Comparison of ENCODE assay signal across 8 cellular contexts in the genomic region with DNA sequence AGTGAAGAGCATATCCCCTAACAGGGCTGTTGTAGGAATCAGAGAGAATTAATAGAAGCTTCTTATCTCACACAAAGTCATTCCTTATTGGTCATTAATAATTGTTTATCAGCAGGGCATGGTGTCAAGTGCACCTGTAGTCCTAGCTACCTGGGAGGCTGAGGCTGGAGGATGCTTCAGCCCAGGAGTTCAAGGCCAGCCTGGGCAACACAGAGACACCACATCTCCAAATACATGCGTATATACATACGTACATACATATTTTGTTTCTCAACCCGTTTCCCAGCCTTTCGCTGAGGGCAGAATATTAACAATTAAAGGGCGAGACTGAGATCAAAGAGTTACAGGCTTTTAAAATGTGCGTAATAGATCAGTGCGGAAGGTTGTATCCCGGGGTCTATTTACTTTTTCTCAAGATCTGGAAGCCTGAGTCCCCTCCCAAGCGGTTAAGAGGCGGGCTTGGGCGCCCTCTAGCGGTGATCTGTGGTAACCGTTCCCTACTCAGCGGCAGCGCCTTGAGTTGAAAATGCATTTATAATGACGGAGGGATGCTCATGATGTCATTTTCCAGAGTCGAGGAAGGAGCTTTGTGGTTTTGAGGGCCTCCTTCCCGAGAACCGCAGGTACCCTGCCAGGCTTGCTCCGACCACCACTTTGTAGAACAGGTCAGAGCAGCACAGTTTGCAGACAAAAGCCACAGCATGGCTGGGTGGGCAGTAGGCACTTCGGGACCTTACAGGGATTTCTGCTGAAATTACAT.
DNase-seq lines count a peak whose midpoint lies in the region; ATAC-seq and TF ChIP-seq lines count a peak whose summit lies in the region.

No MANE protein-coding gene starts in this region.

- H3K4me1 Mint-ChIP-seq in activated naive CD4-positive, alpha-beta T cell treated with anti-CD3 and anti-CD28 coated beads for 36 hours (ENCODE audit: low read depth), result no peaks in the 10 kb centered on the region
- H3K4me1 Mint-ChIP-seq in glutamatergic neuron (ENCODE audit: low read depth, unreplicated experiment) (peaks cover 11% of the 10 kb centered on the region), type B pancreatic cell (ENCODE audit: unreplicated experiment) (peaks cover 3% of the 10 kb centered on the region)

- CTCF ChIA-PET in activated naive CD4-positive, alpha-beta T cell treated with anti-CD3 and anti-CD28 coated beads for 36 hours (lab: Charles Lee), result interaction anchor here (0.6 to 4.8 kb wide), 26 partner anchors 8 to 800 kb away, joined by 3 to 18 read pairs (median 4); no protein-coding TSS in a partner anchor

- no peaks in the 10 kb centered on the region for H3K79me2 ChIP-seq in parathyroid adenoma

- no peaks in the 10 kb centered on the region for H3K36me3 ChIP-seq in SK-N-MC (ENCODE audit: insufficient read depth, low read length)
- no peaks in the 10 kb centered on the region for H3K36me3 ChIP-seq in parathyroid adenoma (ENCODE audit: control insufficient read depth, insufficient read depth, low read length)

- H3K4me3 ChIP-seq in SK-N-MC, result no peak overlapping the region
- H3K4me3 ChIP-seq in parathyroid adenoma (ENCODE audit: low read depth, low read length), result no peak overlapping the region

- intact Hi-C loops in activated naive CD4-positive, alpha-beta T cell treated with anti-CD3 and anti-CD28 coated beads for 36 hours (cut with micrococcal nuclease), result loop anchor here (1.0 kb wide), 3 partner anchors 223 to 744 kb away; no protein-coding TSS in a partner anchor

- H3K36me3 Mint-ChIP-seq in activated naive CD4-positive, alpha-beta T cell treated with anti-CD3 and anti-CD28 coated beads for 36 hours (ENCODE audit: low read depth), result no peaks in the 10 kb centered on the region
- H3K36me3 Mint-ChIP-seq in glutamatergic neuron (ENCODE audit: unreplicated experiment) (peaks cover 5% of the 10 kb centered on the region), type B pancreatic cell (no peaks in the 10 kb centered on the region)

- no peak overlapping the region for H3K27ac Mint-ChIP-seq in activated naive CD4-positive, alpha-beta T cell treated with anti-CD3 and anti-CD28 coated beads for 36 hours
- peak overlapping the region; percentile 90 for H3K27ac Mint-ChIP-seq in glutamatergic neuron (ENCODE audit: unreplicated experiment)
- no peak overlapping the region for H3K27ac Mint-ChIP-seq in type B pancreatic cell

- no peak overlapping the region for H3K4me3 Mint-ChIP-seq in activated naive CD4-positive, alpha-beta T cell treated with anti-CD3 and anti-CD28 coated beads for 36 hours
- peak overlapping the region; percentile 74 for H3K4me3 Mint-ChIP-seq in glutamatergic neuron (ENCODE audit: unreplicated experiment)
- H3K4me3 Mint-ChIP-seq in type B pancreatic cell, result peak overlapping the region; percentile 35

- H3K9me3 ChIP-seq in SK-N-MC (ENCODE audit: low read depth, low read length), result no peaks in the 10 kb centered on the region
- H3K9me3 ChIP-seq in parathyroid adenoma (ENCODE audit: control insufficient read depth, low read length), result no peaks in the 10 kb centered on the region

- DNase-seq in 8988T (peak; percentile 49), MV-4-11 (lab: John Stamatoyannopoulos, UW) (peak; percentile 25), SK-N-MC (ENCODE audit: low read depth, low spot score) (peak; percentile 8), glutamatergic neuron (peak; percentile 93), type B pancreatic cell (ENCODE audit: extremely low spot score, unreplicated experiment) (peak; percentile 88)
- DNase-seq in activated naive CD4-positive, alpha-beta T cell treated with anti-CD3 and anti-CD28 coated beads for 36 hours, result peak; percentile 79

- peak; percentile 98 for TF ChIP-seq CTCF in glutamatergic neuron (IDR thresholded peaks at IDR 0.05; ENCODE audit: partially characterized antibody, unreplicated experiment)
- TF ChIP-seq CTCF in parathyroid adenoma (IDR thresholded peaks at IDR 0.05), result peak; percentile 85
- TF ChIP-seq CTCF in type B pancreatic cell (conservative IDR thresholded peaks at IDR 0.05), result peak; percentile 99

- no peaks in the 10 kb centered on the region for H3K4me1 ChIP-seq in parathyroid adenoma

- H2AFZ ChIP-seq in parathyroid adenoma, result no peak overlapping the region

- peaks cover 3% of the 10 kb centered on the region for H3K27me3 Mint-ChIP-seq in activated naive CD4-positive, alpha-beta T cell treated with anti-CD3 and anti-CD28 coated beads for 36 hours (ENCODE audit: low read depth)
- peaks cover 3% of the 10 kb centered on the region for H3K27me3 Mint-ChIP-seq in glutamatergic neuron (ENCODE audit: unreplicated experiment)
- peaks cover 19% of the 10 kb centered on the region for H3K27me3 Mint-ChIP-seq in type B pancreatic cell

- H3K27ac ChIP-seq in SK-N-MC, result no peak overlapping the region
- H3K27ac ChIP-seq in parathyroid adenoma, result no peak overlapping the region

- peak; percentile 61 for ATAC-seq in GM18502 (IDR thresholded peaks at IDR 0.05; ENCODE audit: poor library complexity, unreplicated experiment)

- no peak overlapping the region for H3K4me2 ChIP-seq in parathyroid adenoma (ENCODE audit: low read length)

- H3K27me3 ChIP-seq in parathyroid adenoma (ENCODE audit: control insufficient read depth, insufficient read depth, low read length), result no peaks in the 10 kb centered on the region

- no peaks in the 10 kb centered on the region for H3K9me3 Mint-ChIP-seq in activated naive CD4-positive, alpha-beta T cell treated with anti-CD3 and anti-CD28 coated beads for 36 hours
- peaks cover 6% of the 10 kb centered on the region for H3K9me3 Mint-ChIP-seq in glutamatergic neuron (ENCODE audit: unreplicated experiment)
- H3K9me3 Mint-ChIP-seq in type B pancreatic cell, result no peaks in the 10 kb centered on the region

- no peak overlapping the region for H3K9ac ChIP-seq in SK-N-MC (ENCODE audit: insufficient read length)
- H3K9ac ChIP-seq in parathyroid adenoma, result no peak overlapping the region

Comparison
In these comparisons a context has a peak if more than half of its experiments do, and no peak if none do; other contexts are left out.
1. DNase-seq: peak in every context shown above with its lines; median percentile 93 in glutamatergic neuron; 88 in type B pancreatic cell; 79 in activated naive CD4-positive, alpha-beta T cell treated with anti-CD3 and anti-CD28 coated beads for 36 hours; 49 in 8988T; 25 in MV-4-11; 8 in SK-N-MC.